Comparison of ENCODE assay signal across 1 cellular context in genomic region chr1:173405758-173406344, GRCh38.
TF ChIP-seq lines count a peak whose summit lies in the region.

No MANE protein-coding gene starts in this region.

TF ChIP-seq in HepG2, 621 proteins besides CTCF, POLR2A, EP300 and RAD21:
- TF ChIP-seq HMG20A (CRISPR knock-in tag; IDR thresholded peaks at IDR 0.05; ENCODE audit: borderline replicate concordance) (no peak), CEBPG (CRISPR knock-in tag; IDR thresholded peaks at IDR 0.05) (0 out of 2 replicates have a peak, but pooled peaks have one; percentile 13), CEBPB (IDR thresholded peaks at IDR 0.05; ENCODE audit: borderline replicate concordance, low read depth, low read length) (peak; percentile 64), TEAD3 (CRISPR knock-in tag; optimal IDR thresholded peaks at IDR 0.05; ENCODE audit: borderline replicate concordance) (no peak)
